ENCODE assay signal across 10 cellular contexts in genomic region chr6:24858154-24858801, GRCh38. TPM values are rescaled to one million over a fixed set of nuclear protein-coding genes. Genes with fewer than 3 reads are reported as not detected.
DNase-seq lines count a peak whose midpoint lies in the region; ATAC-seq and TF ChIP-seq lines count a peak whose summit lies in the region.
"Had no signal": no experiment of that assay in that cellular context is flagged by ENCODE, and none has a peak within 500 bp of the region (broad histone marks: within the 10 kb centered on the region; RNA-seq: fewer than 3 reads in every experiment).

No MANE protein-coding gene starts in this region.

- H3K36me3 ChIP-seq in gastrocnemius medialis = peaks cover 0 to 38% of the 10 kb centered on the region in 2 donors

- peak overlapping the region; percentile 1 to 41 (median 24) for H3K27ac ChIP-seq in gastrocnemius medialis

- H3K4me3 ChIP-seq in NB4 (ENCODE audit: low read depth, low read length) = no peak overlapping the region
- H3K4me3 ChIP-seq in gastrocnemius medialis = no peak overlapping the region

- H3K27me3 ChIP-seq in gastrocnemius medialis = no peaks in the 10 kb centered on the region

- no peaks in the 10 kb centered on the region for H3K9me3 ChIP-seq in gastrocnemius medialis

- in situ Hi-C loops in gastrocnemius medialis (cut with MboI; ENCODE audit: low sequenced_read_pairs in 4 of 4) = loop anchor here (5.0 to 10.0 kb wide), 5 partner anchors 134 to 217 kb away; no protein-coding TSS in a partner anchor

- TF ChIP-seq POLR2A in NB4 (IDR thresholded peaks at IDR 0.05; ENCODE audit: extremely low read depth, insufficient read length) = no peak
- TF ChIP-seq POLR2A in gastrocnemius medialis (IDR thresholded peaks at IDR 0.05) = no peak

- ATAC-seq in GM18502 (IDR thresholded peaks at IDR 0.05; ENCODE audit: poor library complexity, unreplicated experiment) = peak; percentile 63
- peak; percentile 17 to 44 for ATAC-seq in gastrocnemius medialis
- no peak for ATAC-seq in SK-N-SH treated with all-trans-retinoic acid at 6 μM for 48 hours
- ATAC-seq: Panc1 had no signal

- intact Hi-C loops in gastrocnemius medialis (cut with DNase I; ENCODE audit: low total_unique reads) = loop anchor here (5.0 kb wide), 1 partner anchor 74 kb away; no protein-coding TSS in a partner anchor

- TF ChIP-seq CTCF in NB4 (IDR thresholded peaks at IDR 0.05; ENCODE audit: low read depth, low read length) (no peak), gastrocnemius medialis (IDR thresholded peaks at IDR 0.05 in 4 of 5, conservative IDR thresholded peaks at IDR 0.05 in 1 of 5) (no peak)

- H3K4me1 ChIP-seq in gastrocnemius medialis = no peaks in the 10 kb centered on the region

- DNase-seq in HCEC 1CT = peak; percentile 32
- peak; percentile 92 for DNase-seq in NB4 (ENCODE audit: low read depth)
- peak; percentile 57 for DNase-seq in central memory CD4-positive, alpha-beta T cell
- DNase-seq in gastrocnemius medialis = no peak
- no peak for DNase-seq in DMS 273 (lab: John Stamatoyannopoulos, UW; ENCODE audit: unreplicated experiment)
- DNase-seq in NCI-H1694 treated with DMSO at 0.1 percent for 48 hours (lab: John Stamatoyannopoulos, UW) = no peak

TF ChIP-seq in SK-N-SH treated with all-trans-retinoic acid at 6 μM for 48 hours, 23 proteins besides CTCF, POLR2A, EP300 and RAD21:
- no peak for TF ChIP-seq CSRNP3 (CRISPR knock-in tag; IDR thresholded peaks at IDR 0.05)
- no peak for TF ChIP-seq ZNF70 (CRISPR knock-in tag; IDR thresholded peaks at IDR 0.05)
- TF ChIP-seq ZC3H10 (CRISPR knock-in tag; IDR thresholded peaks at IDR 0.05) = no peak
- TF ChIP-seq TSHZ2 (CRISPR knock-in tag; IDR thresholded peaks at IDR 0.05) = no peak
- no peak for TF ChIP-seq RARB (CRISPR knock-in tag; IDR thresholded peaks at IDR 0.05)
- TF ChIP-seq BACH2 (CRISPR knock-in tag; IDR thresholded peaks at IDR 0.05; ENCODE audit: borderline replicate concordance) = no peak
- TF ChIP-seq TCF4 (CRISPR knock-in tag; IDR thresholded peaks at IDR 0.05; ENCODE audit: borderline replicate concordance) = no peak
- no peak for TF ChIP-seq ISL1 (CRISPR knock-in tag; IDR thresholded peaks at IDR 0.05)
- TF ChIP-seq ZFP3 (CRISPR knock-in tag; IDR thresholded peaks at IDR 0.05) = no peak
- no peak for TF ChIP-seq ESRRG (CRISPR knock-in tag; IDR thresholded peaks at IDR 0.05)
- no peak for TF ChIP-seq POU6F1 (CRISPR knock-in tag; IDR thresholded peaks at IDR 0.05; ENCODE audit: borderline replicate concordance, low read depth)

RNA-seq across cellular contexts. Expression of gene ARMH2, which starts 59.6 kb away (rescaled TPM):
- not detected for total RNA-seq in gastrocnemius medialis
- total RNA-seq: lung microvascular endothelial cell had no signal

Comparison
In these comparisons a context has a peak if more than half of its experiments do, and no peak if none do; other contexts are left out.
1. DNase-seq: peak in HCEC 1CT (single experiment), NB4 (single experiment) and central memory CD4-positive, alpha-beta T cell (single experiment); none in gastrocnemius medialis (0 of 2), DMS 273 (single experiment) and NCI-H1694 treated with DMSO at 0.1 percent for 48 hours (single experiment).